ENCODE assay signal across 27 cellular contexts in genomic region chr18:76338088-76338487, GRCh38.
"Had no signal": no experiment of that assay in that cellular context is flagged by ENCODE, and none has a peak within 500 bp of the region (broad histone marks: within the 10 kb centered on the region; RNA-seq: fewer than 3 reads in every experiment).

No MANE protein-coding gene starts in this region.

- H3K9me3 Mint-ChIP-seq: dendritic cell treated with granulocyte-macrophage colony-stimulating factor and Interleukin-4, amounts not matched to agents 40 ng/mL and 50 ng/mL, for 4 days; effector memory CD8-positive, alpha-beta T cell had no signal

- DNase-seq: cerebellar nuclear complex; colonic mucosa; cortex of kidney; dermis blood vessel endothelial cell; dorsolateral prefrontal cortex; effector CD4-positive, alpha-beta T cell; effector CD8-positive, alpha-beta T cell; effector memory CD4-positive, alpha-beta T cell; effector memory CD8-positive, alpha-beta T cell; endodermal cell; erythroblast; esophagus squamous epithelium; foreskin fibroblast; foreskin melanocyte; gastrocnemius medialis; glutamatergic neuron; head of caudate nucleus; heart left ventricle had no signal

- H3K27me3 ChIP-seq: colonic mucosa, dorsolateral prefrontal cortex, esophagus squamous epithelium, gastrocnemius medialis, gastroesophageal sphincter, heart left ventricle had no signal

- H3K27ac ChIP-seq: colonic mucosa, coronary artery, dorsolateral prefrontal cortex, epithelial cell of prostate, esophagus squamous epithelium, gastrocnemius medialis, gastroesophageal sphincter, heart left ventricle had no signal

- H3K9me3 ChIP-seq: colonic mucosa, gastrocnemius medialis had no signal

- H3K36me3 ChIP-seq: colonic mucosa, esophagus squamous epithelium, gastrocnemius medialis, gastroesophageal sphincter, heart left ventricle had no signal

- H3K4me1 Mint-ChIP-seq: endodermal cell had no signal

- ATAC-seq: effector memory CD8-positive, alpha-beta T cell; esophagus mucosa; gastrocnemius medialis; gastroesophageal sphincter; heart left ventricle had no signal

- H3K4me3 Mint-ChIP-seq: dendritic cell treated with granulocyte-macrophage colony-stimulating factor and Interleukin-4, amounts not matched to agents 40 ng/mL and 50 ng/mL, for 4 days; effector memory CD8-positive, alpha-beta T cell; endodermal cell had no signal

- H3K4me1 ChIP-seq: colonic mucosa, gastrocnemius medialis, gastroesophageal sphincter, heart left ventricle had no signal

- H3K4me3 ChIP-seq: colonic mucosa, coronary artery, dorsolateral prefrontal cortex, esophagus squamous epithelium, gastrocnemius medialis, gastroesophageal sphincter, heart left ventricle had no signal

- H3K27me3 Mint-ChIP-seq: dendritic cell treated with granulocyte-macrophage colony-stimulating factor and Interleukin-4, amounts not matched to agents 40 ng/mL and 50 ng/mL, for 4 days had no signal

- FAIRE-seq: colon, endometrium, endothelial cell of umbilical vein, frontal cortex had no signal

- H3K27ac Mint-ChIP-seq: dendritic cell treated with granulocyte-macrophage colony-stimulating factor and Interleukin-4, amounts not matched to agents 40 ng/mL and 50 ng/mL, for 4 days; effector memory CD8-positive, alpha-beta T cell; endodermal cell had no signal
